14 cellular contexts compared by ENCODE assay signal in the genomic region with DNA sequence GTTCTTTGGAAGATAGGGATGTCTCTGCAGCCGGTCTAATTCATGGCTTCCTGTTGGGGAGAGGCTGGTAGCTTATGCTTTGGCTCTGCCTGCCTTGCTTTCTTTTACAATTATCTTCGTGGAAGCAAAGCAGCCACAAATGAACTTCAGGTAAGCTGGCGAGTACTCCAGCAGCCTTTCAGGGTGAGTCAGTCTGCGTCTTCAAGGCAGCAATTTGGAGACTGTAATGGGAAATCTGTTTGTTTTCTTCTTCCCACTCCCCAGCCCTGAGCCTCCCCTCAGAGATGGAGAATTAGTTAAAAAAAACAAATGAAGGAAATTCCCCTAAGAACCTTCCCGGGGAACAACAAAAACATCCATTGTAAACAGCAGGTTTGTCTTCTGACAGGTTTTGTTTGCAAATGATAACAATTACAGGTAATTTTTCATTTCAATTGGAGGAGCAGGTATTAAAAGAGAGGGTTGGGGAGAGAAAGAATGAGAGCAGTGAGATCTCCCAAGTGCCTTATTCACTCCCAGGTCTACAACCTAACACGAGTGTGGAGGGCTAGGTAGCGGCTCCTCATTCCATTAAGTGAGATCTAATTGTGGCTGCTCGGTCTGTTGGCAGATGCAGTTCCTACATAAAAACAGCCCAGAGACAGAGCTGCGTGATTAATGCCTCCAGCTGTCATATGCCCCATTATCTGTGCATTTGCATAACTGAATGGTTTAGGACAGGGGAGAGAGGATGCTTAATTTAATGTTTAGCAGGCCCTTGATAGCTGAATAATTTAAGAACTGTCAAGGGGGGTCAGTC.
DNase-seq lines count a peak whose midpoint lies in the region; ATAC-seq and TF ChIP-seq lines count a peak whose summit lies in the region.
"Had no signal": no experiment of that assay in that cellular context is flagged by ENCODE, and none has a peak within 500 bp of the region (broad histone marks: within the 10 kb centered on the region; RNA-seq: fewer than 3 reads in every experiment).

No MANE protein-coding gene starts in this region.

- H3K27me3 ChIP-seq in H9 (ENCODE audit: insufficient read depth, low read length) (no peaks in the 10 kb centered on the region), SK-N-SH (ENCODE audit: insufficient read depth) (no peaks in the 10 kb centered on the region; the same call in 1 of the 2 replicates)

- H3K18ac ChIP-seq in H9 (ENCODE audit: insufficient read length, low read depth, low read length) = no peak overlapping the region

- H2AK5ac ChIP-seq in H9 (ENCODE audit: insufficient read length, low read length) = no peak overlapping the region

- TF ChIP-seq CTCF in H9 (conservative IDR thresholded peaks at IDR 0.05) = no peak
- no peak for TF ChIP-seq CTCF in SK-N-SH (IDR thresholded peaks at IDR 0.05)
- no peak for TF ChIP-seq CTCF in nephron progenitor cell (IDR thresholded peaks at IDR 0.05)

- no peak overlapping the region for H3K4ac ChIP-seq in H9 (ENCODE audit: low read depth, low read length)

- H3K79me1 ChIP-seq in H9 (ENCODE audit: insufficient read depth, low read depth, low read length, poor library complexity, severe bottlenecking) = no peaks in the 10 kb centered on the region

- H3K23me2 ChIP-seq in H9 (ENCODE audit: insufficient read length, low read depth, low read length, poor library complexity, severe bottlenecking) = no peaks in the 10 kb centered on the region

- no peaks in the 10 kb centered on the region for H3F3A ChIP-seq in SK-N-SH (replicated peaks; ENCODE audit: insufficient read depth)

- H3K4me1 ChIP-seq in H9 (ENCODE audit: insufficient read depth, low read length) (peaks cover 15% of the 10 kb centered on the region), SK-N-SH (ENCODE audit: control insufficient read depth in 1 of 2, insufficient read depth in 2 of 2, low read depth in 1 of 2, low read length in 1 of 2) (peaks cover 0 to 15% of the 10 kb centered on the region in 2 experiments; a peak in 2 of 4 replicates)
- H3K4me1 ChIP-seq: lower lobe of right lung had no signal

- H4K8ac ChIP-seq in H9 (replicated peaks; ENCODE audit: insufficient read length, low read depth, low read length) = no peak overlapping the region

- H3T11ph ChIP-seq in H9 (ENCODE audit: low read length) = no peak overlapping the region

- no CpG with 5 or more reads among the region's 9 CpGs for WGBS in H9 (ENCODE audit: extremely low coverage, insufficient read length, low lambda C conversion rate)
- 35% methylated on average over 9 of the region's 9 CpGs for WGBS in SK-N-SH (ENCODE audit: low lambda C conversion rate)

- DNase-seq in H9 (no peak), NCI-H1930 (lab: John Stamatoyannopoulos, UW) (peak; percentile 33 to 42), SK-N-SH (peak; percentile 50), nephron progenitor cell (no peak), NOMO-1 treated with dmso at 0.1 percent for 144 hours (lab: John Stamatoyannopoulos, UW; ENCODE audit: unreplicated experiment) (no peak), sciatic nerve (ENCODE audit: low spot score) (no peak)
- DNase-seq in activated effector memory CD4-positive, alpha-beta T cell treated with Interleukin-2 at 50 U/mL for 16 hours = no peak
- DNase-seq: activated effector memory CD4-positive, alpha-beta T cell treated with anti-CD3 and anti-CD28 coated beads, Interleukin-2, amount 50 U/mL, for 16 hours; lower lobe of right lung; naive thymus-derived CD8-positive, alpha-beta T cell; NCI-H446; T-cell had no signal

- no peak overlapping the region for H2AFZ ChIP-seq in H9 (ENCODE audit: low read length)
- H2AFZ ChIP-seq in SK-N-SH (ENCODE audit: low read depth) = no peak overlapping the region

- H3K4me3 Mint-ChIP-seq in H9 = peak overlapping the region in 1 of 2 experiments; percentile 57; a peak in 2 of 5 replicates
- peak overlapping the region; percentile 40 for H3K4me3 Mint-ChIP-seq in nephron progenitor cell
- H3K4me3 Mint-ChIP-seq: naive thymus-derived CD8-positive, alpha-beta T cell; T-cell had no signal

- H3K4me3 ChIP-seq in SK-N-SH (ENCODE audit: low read depth in 2 of 2, low read length in 1 of 2) = no peak overlapping the region
- H3K4me3 ChIP-seq: lower lobe of right lung had no signal

- TF ChIP-seq RAD21 in SK-N-SH (IDR thresholded peaks at IDR 0.05; ENCODE audit: low read length) = no peak

- H2BK5ac ChIP-seq in H9 (ENCODE audit: insufficient read length, low read length) = no peak overlapping the region

- H3K9ac ChIP-seq in H9 (ENCODE audit: extremely low read depth, insufficient read length, low read length) = no peak overlapping the region
- no peak overlapping the region for H3K9ac ChIP-seq in SK-N-SH

- H3K9me3 Mint-ChIP-seq in H9 (peaks cover 22 to 26% of the 10 kb centered on the region in 2 experiments), nephron progenitor cell (peaks cover 39% of the 10 kb centered on the region)

- no peaks in the 10 kb centered on the region for H3K27me3 Mint-ChIP-seq in H9 (ENCODE audit: low read depth)
- peaks cover 3% of the 10 kb centered on the region for H3K27me3 Mint-ChIP-seq in nephron progenitor cell (ENCODE audit: low read depth, poor library complexity)

- H3K36me3 Mint-ChIP-seq in H9 (ENCODE audit: insufficient read depth in 1 of 3, low read depth in 3 of 3) = peaks cover 14 to 23% (median 20%) of the 10 kb centered on the region in 3 experiments
- peaks cover 31% of the 10 kb centered on the region for H3K36me3 Mint-ChIP-seq in nephron progenitor cell (ENCODE audit: low read depth)
- H3K36me3 Mint-ChIP-seq: T-cell had no signal

- H3K27ac ChIP-seq in H9 (ENCODE audit: insufficient read length, low read depth, low read length) (no peak overlapping the region), SK-N-SH (ENCODE audit: low read depth in 2 of 2, low read length in 1 of 2) (peak overlapping the region in 1 of 2 experiments; percentile 67; a peak in 2 of 4 replicates)
- H3K27ac ChIP-seq: lower lobe of right lung had no signal

- H3K23ac ChIP-seq in H9 (ENCODE audit: insufficient read length, low read depth, low read length) = no peak overlapping the region

- H4K91ac ChIP-seq in H9 (ENCODE audit: insufficient read length, low read depth, low read length) = no peak overlapping the region

- no peaks in the 10 kb centered on the region for H3K9me2 ChIP-seq in SK-N-SH

- intact Hi-C loops in sciatic nerve (cut with DNase I) = no loop called here

- H3K36me3 ChIP-seq in SK-N-SH (replicated peaks in 1 of 2; ENCODE audit: control insufficient read depth in 1 of 2, insufficient read depth in 2 of 2, low read length in 1 of 2) = no peaks in the 10 kb centered on the region
- H3K36me3 ChIP-seq: lower lobe of right lung had no signal

- no peak overlapping the region for H3K56ac ChIP-seq in H9 (ENCODE audit: insufficient read length, low read depth, low read length)

- H3K14ac ChIP-seq in H9 (ENCODE audit: insufficient read depth, low read length) = no peak overlapping the region

- H3K27ac Mint-ChIP-seq in H9 = peak overlapping the region; percentile 70 to 96 (median 91); a peak in 5 of 7 replicates
- peak overlapping the region; percentile 92 for H3K27ac Mint-ChIP-seq in nephron progenitor cell
- H3K27ac Mint-ChIP-seq: naive thymus-derived CD8-positive, alpha-beta T cell; T-cell had no signal

- peaks cover 42 to 43% of the 10 kb centered on the region in 2 experiments for H3K4me1 Mint-ChIP-seq in H9
- no peaks in the 10 kb centered on the region for H3K4me1 Mint-ChIP-seq in nephron progenitor cell
- H3K4me1 Mint-ChIP-seq: naive thymus-derived CD8-positive, alpha-beta T cell; T-cell had no signal

- no peak overlapping the region for H2BK12ac ChIP-seq in H9 (ENCODE audit: insufficient read length, low read depth, low read length)

- H4K5ac ChIP-seq in H9 (ENCODE audit: insufficient read length, low read depth, low read length) = no peak overlapping the region

- H3K79me2 ChIP-seq in H9 (ENCODE audit: insufficient read depth, low read length) (no peaks in the 10 kb centered on the region), SK-N-SH (ENCODE audit: insufficient read depth) (no peaks in the 10 kb centered on the region)

- no peak overlapping the region for H2BK20ac ChIP-seq in H9 (ENCODE audit: low read depth, low read length, poor library complexity, severe bottlenecking)

- TF ChIP-seq EP300 in SK-N-SH (IDR thresholded peaks at IDR 0.05; ENCODE audit: borderline replicate concordance in 1 of 2, low read depth in 1 of 2, low read length in 1 of 2) = peak in 1 of 2 experiments; percentile 46; a peak in 1 of 4 replicates

- no peak overlapping the region for H2BK15ac ChIP-seq in H9 (ENCODE audit: low read depth, low read length)

- H4K20me1 ChIP-seq in H9 (ENCODE audit: control insufficient read depth, insufficient read depth, insufficient read length) = no peaks in the 10 kb centered on the region
- H4K20me1 ChIP-seq in SK-N-SH (ENCODE audit: insufficient read depth) = no peaks in the 10 kb centered on the region

- H2BK120ac ChIP-seq in H9 (ENCODE audit: low read depth, low read length, poor library complexity, severe bottlenecking) = no peak overlapping the region

- ATAC-seq in sciatic nerve = no peak
- no peak for ATAC-seq in HG03571 (IDR thresholded peaks at IDR 0.05; ENCODE audit: unreplicated experiment)
- ATAC-seq: lower lobe of right lung; naive thymus-derived CD8-positive, alpha-beta T cell; Panc1; T-cell had no signal

- peak overlapping the region; percentile 18 for H3K4me2 ChIP-seq in H9 (ENCODE audit: insufficient read depth, insufficient read length, low read length)
- no peak overlapping the region for H3K4me2 ChIP-seq in SK-N-SH

- CTCF ChIA-PET in SK-N-SH (lab: Yijun Ruan, JAX) = interaction anchor here (0.8 to 2.7 kb wide), 5 partner anchors 11 to 31 kb away, joined by 3 to 12 read pairs (median 4); no protein-coding TSS in a partner anchor

- H3K9me3 ChIP-seq in H9 (ENCODE audit: control insufficient read depth, low read depth, low read length) = peaks cover 8% of the 10 kb centered on the region
- H3K9me3 ChIP-seq in SK-N-SH = no peaks in the 10 kb centered on the region

- POLR2A ChIA-PET in SK-N-SH (lab: Yijun Ruan, JAX) = no interaction called here

Comparison
In these comparisons a context has a peak if more than half of its experiments do, and no peak if none do; other contexts are left out.
1. DNase-seq: peak in NCI-H1930 (2 of 2) and SK-N-SH (single experiment); none in H9 (single experiment), nephron progenitor cell (single experiment), activated effector memory CD4-positive, alpha-beta T cell treated with Interleukin-2 at 50 U/mL for 16 hours (single experiment), NOMO-1 treated with dmso at 0.1 percent for 144 hours (single experiment) and sciatic nerve (single experiment).